ENCODE assay signal across 8 cellular contexts in genomic region chr14:21383848-21384493, GRCh38. TPM values are rescaled to one million over a fixed set of nuclear protein-coding genes. Genes with fewer than 3 reads are reported as not detected.
DNase-seq lines count a peak whose midpoint lies in the region; ATAC-seq and TF ChIP-seq lines count a peak whose summit lies in the region.

Gene SUPT16H, minus strand, starts transcription at chr14:21384019. Its CDS starts 92 bp downstream, at chr14:21383927.

- H3K9ac ChIP-seq in KMS-11 = peak within 1 kb of the TSS; percentile 92

- TF ChIP-seq CTCF in KMS-11 (conservative IDR thresholded peaks at IDR 0.05; ENCODE audit: low read depth, low read length) = no peak
- TF ChIP-seq CTCF in Peyer's patch (IDR thresholded peaks at IDR 0.05) = no peak

- H3K27me3 ChIP-seq in KMS-11 (ENCODE audit: insufficient read depth, low read depth) (no peaks in the 10 kb centered on the region), Peyer's patch (no peaks in the 10 kb centered on the region), muscle layer of duodenum (ENCODE audit: low read depth, low read length) (no peaks in the 10 kb centered on the region)

- ATAC-seq in GM21737 (IDR thresholded peaks at IDR 0.05; ENCODE audit: unreplicated experiment) = peak; percentile 85
- ATAC-seq in esophagus mucosa = peak; percentile 97

- TF ChIP-seq POLR2A in Peyer's patch (IDR thresholded peaks at IDR 0.05) = peak; percentile 46 to 48

- H3K4me3 ChIP-seq in KMS-11 (IDR thresholded peaks at IDR 0.05; ENCODE audit: insufficient read depth, low read depth, low read length) = no peak within 1 kb of the TSS
- peak within 1 kb of the TSS; percentile 63 to 83 (median 69) for H3K4me3 ChIP-seq in Peyer's patch
- peak within 1 kb of the TSS; percentile 91 for H3K4me3 ChIP-seq in muscle layer of duodenum (ENCODE audit: low read depth in 1 of 2, low read length in 2 of 2)

- H3K27ac ChIP-seq in KMS-11 = peak within 1 kb of the TSS; percentile 90
- H3K27ac ChIP-seq in Peyer's patch = peak within 1 kb of the TSS; percentile 72 to 93 (median 80)
- H3K27ac ChIP-seq in muscle layer of duodenum (ENCODE audit: low read length) = peak within 1 kb of the TSS; percentile 97

- H3K79me2 ChIP-seq in KMS-11 (ENCODE audit: insufficient read depth, low read depth) = peaks cover 50% of the 10 kb centered on the region

- H2AFZ ChIP-seq in KMS-11 (ENCODE audit: low read depth) = peak within 1 kb of the TSS; percentile 73

- DNase-seq in DMS53 treated with DMSO at 0.1 percent for 48 hours (lab: John Stamatoyannopoulos, UW; ENCODE audit: unreplicated experiment) (peak; percentile 63), Peyer's patch (peak; percentile 95 to 98 (median 95))
- peak; percentile 95 to 96 for DNase-seq in activated T-cell treated with anti-CD3 and anti-CD28 coated beads, Interleukin-2, amount 50 U/mL, for 48 hours
- peak; percentile 92 to 93 for DNase-seq in stimulated activated CD8-positive, alpha-beta memory T cell treated with anti-CD3 and anti-CD28 coated beads, Interleukin-7, amount 100 ng/mL, for 4 hours (ENCODE audit: low read depth in 2 of 2)

- H3K36me3 ChIP-seq in KMS-11 (ENCODE audit: insufficient read depth) = no peaks in the 10 kb centered on the region
- peaks cover 0 to 24% (median 0%) of the 10 kb centered on the region in 3 donors for H3K36me3 ChIP-seq in Peyer's patch
- H3K36me3 ChIP-seq in muscle layer of duodenum (ENCODE audit: control insufficient read depth in 1 of 2, insufficient read depth in 2 of 2, low read length in 2 of 2) = peaks cover 14 to 30% of the 10 kb centered on the region in 2 donors

- H4K20me1 ChIP-seq in KMS-11 (ENCODE audit: insufficient read depth) = 0 out of 2 replicates have a peak, but pooled peaks cover 4% of the 10 kb centered on the region

- no peaks in the 10 kb centered on the region for H3K9me3 ChIP-seq in Peyer's patch
- no peaks in the 10 kb centered on the region for H3K9me3 ChIP-seq in muscle layer of duodenum (ENCODE audit: control insufficient read depth in 1 of 2, low read length in 2 of 2)

- H3K4me2 ChIP-seq in KMS-11 = peak within 1 kb of the TSS; percentile 51

- H3K4me1 ChIP-seq in KMS-11 (ENCODE audit: low read depth, poor library complexity, severe bottlenecking) (peaks cover 40% of the 10 kb centered on the region), Peyer's patch (peaks cover 0 to 14% (median 4%) of the 10 kb centered on the region in 4 donors), muscle layer of duodenum (ENCODE audit: control insufficient read depth in 1 of 2, insufficient read depth in 2 of 2, low read length in 2 of 2) (peaks cover 9 to 11% of the 10 kb centered on the region in 2 donors)

RNA-seq across cellular contexts. Expression of gene SUPT16H, which starts in this region (rescaled TPM):
- total RNA-seq in Peyer's patch (10 to 100 TPM; 25.7 to 86.6 (median 37.5) TPM), esophagus mucosa (40.3 TPM)
